ENCODE assay signal across 27 cellular contexts in the genomic region with DNA sequence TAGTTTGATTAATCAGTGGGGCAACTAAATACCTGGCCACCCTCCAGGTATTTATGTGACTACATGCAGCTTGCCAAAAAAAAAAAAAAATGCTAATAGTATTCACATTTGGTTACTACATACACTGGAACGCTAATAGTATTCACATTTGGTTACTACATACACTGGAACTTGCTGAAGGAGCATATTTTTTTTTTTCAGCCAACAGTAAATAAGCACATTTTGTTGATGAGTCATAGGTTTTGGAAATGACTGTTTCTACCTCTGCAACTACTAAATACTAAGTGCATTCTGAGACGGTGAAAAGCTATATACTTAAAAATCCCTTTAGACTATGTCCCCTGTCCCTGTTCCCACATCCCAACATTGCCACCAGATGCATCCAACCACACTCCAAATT.
A peak's percentile ranks its signal among the peaks of the same experiment; 100 is the strongest.
DNase-seq lines count a peak whose midpoint lies in the region; ATAC-seq and TF ChIP-seq lines count a peak whose summit lies in the region.
"Had no signal": no experiment of that assay in that cellular context is flagged by ENCODE, and none has a peak within 500 bp of the region (broad histone marks: within the 10 kb centered on the region; RNA-seq: fewer than 3 reads in every experiment).

No MANE protein-coding gene starts in this region.

- no peaks in the 10 kb centered on the region for H3K27me3 Mint-ChIP-seq in MCF 10A (ENCODE audit: insufficient read depth, unreplicated experiment)
- H3K27me3 Mint-ChIP-seq: activated naive CD4-positive, alpha-beta T cell treated with anti-CD3 and anti-CD28 coated beads, Interleukin-2, amount 10 ng/mL, durations not matched to agents 7 days and 5 days; activated T-cell treated with anti-CD3 and anti-CD28 coated beads, Interleukin-2, amount 50 U/mL, for 24 hours had no signal

- no peaks in the 10 kb centered on the region for H3K36me3 ChIP-seq in breast epithelium
- H3K36me3 ChIP-seq: thyroid gland had no signal

- no peak for TF ChIP-seq POLR2A in breast epithelium (IDR thresholded peaks at IDR 0.05)

- CTCF ChIA-PET in MCF 10A (lab: Yijun Ruan, JAX) = no interaction called here

- POLR2A ChIA-PET in MCF 10A (lab: Yijun Ruan, JAX) = interaction anchor here (0.7 to 0.9 kb wide), 4 partner anchors 53 to 905 kb away, joined by 3 read pairs; no protein-coding TSS in a partner anchor

- ATAC-seq in GM18861 (IDR thresholded peaks at IDR 0.05; ENCODE audit: unreplicated experiment) = no peak
- ATAC-seq: activated CD4-positive, CD25-positive, alpha-beta regulatory T cell treated with anti-CD3 and anti-CD28 coated beads, Interleukin-2, amount 50 U/mL, for 24 hours; activated CD8-positive, alpha-beta T cell treated with anti-CD3 and anti-CD28 coated beads, Interleukin-2, amount 10 ng/mL, durations not matched to agents 7 days and 5 days; GM23338; psoas muscle; SK-N-SH treated with all-trans-retinoic acid at 6 μM for 48 hours; stimulated activated naive CD8-positive, alpha-beta T cell treated with anti-CD3 and anti-CD28 coated beads, Interleukin-15, Interleukin-2, amounts not matched to agents 100 U/mL and 50 U/mL, for 24 hours had no signal

- no peak for TF ChIP-seq CTCF in MCF 10A (IDR thresholded peaks at IDR 0.05; ENCODE audit: unreplicated experiment)
- TF ChIP-seq CTCF in breast epithelium (IDR thresholded peaks at IDR 0.05) = no peak
- no peak for TF ChIP-seq CTCF in choroid plexus epithelial cell (conservative IDR thresholded peaks at IDR 0.05; ENCODE audit: low read depth, low read length)

- no peak overlapping the region for H3K4me3 ChIP-seq in breast epithelium
- H3K4me3 ChIP-seq in choroid plexus epithelial cell (ENCODE audit: low read depth, low read length) = no peak overlapping the region
- no peak overlapping the region for H3K4me3 ChIP-seq in skeletal muscle cell (ENCODE audit: low read depth, low read length)
- H3K4me3 ChIP-seq: GM23338, psoas muscle, smooth muscle cell, thyroid gland had no signal

- H3K4me3 Mint-ChIP-seq in MCF 10A (ENCODE audit: unreplicated experiment) = no peak overlapping the region
- H3K4me3 Mint-ChIP-seq: activated CD8-positive, alpha-beta T cell treated with anti-CD3 and anti-CD28 coated beads, Interleukin-2, amount 10 ng/mL, durations not matched to agents 7 days and 5 days; activated naive CD4-positive, alpha-beta T cell treated with anti-CD3 and anti-CD28 coated beads, Interleukin-2, amount 10 ng/mL, durations not matched to agents 7 days and 5 days; activated T-cell treated with anti-CD3 and anti-CD28 coated beads, Interleukin-2, amount 50 U/mL, for 24 hours; CD14-positive monocyte; endodermal cell; GM23338 had no signal

- H3K36me3 Mint-ChIP-seq in MCF 10A (ENCODE audit: insufficient read depth, unreplicated experiment) = peaks cover 4% of the 10 kb centered on the region
- H3K36me3 Mint-ChIP-seq: activated naive CD4-positive, alpha-beta T cell treated with anti-CD3 and anti-CD28 coated beads, Interleukin-2, amount 10 ng/mL, durations not matched to agents 7 days and 5 days; CD14-positive monocyte had no signal

- no peak overlapping the region for H3K27ac Mint-ChIP-seq in MCF 10A (ENCODE audit: low read depth, unreplicated experiment)
- H3K27ac Mint-ChIP-seq: activated CD8-positive, alpha-beta T cell treated with anti-CD3 and anti-CD28 coated beads, Interleukin-2, amount 10 ng/mL, durations not matched to agents 7 days and 5 days; activated naive CD4-positive, alpha-beta T cell treated with anti-CD3 and anti-CD28 coated beads, Interleukin-2, amount 10 ng/mL, durations not matched to agents 7 days and 5 days; activated T-cell treated with anti-CD3 and anti-CD28 coated beads, Interleukin-2, amount 50 U/mL, for 24 hours; CD14-positive monocyte; endodermal cell; GM23338 had no signal

- H3K27me3 ChIP-seq in breast epithelium = no peaks in the 10 kb centered on the region
- H3K27me3 ChIP-seq: thyroid gland had no signal

- H3K27ac ChIP-seq in breast epithelium = no peak overlapping the region
- H3K27ac ChIP-seq: psoas muscle, thyroid gland had no signal

- BruUV-seq in MCF 10A (replicated peaks; lab: Mats Ljungman, UMichigan) = no TSS peak

- H3K4me1 Mint-ChIP-seq in MCF 10A (ENCODE audit: insufficient read depth, unreplicated experiment) = no peaks in the 10 kb centered on the region
- H3K4me1 Mint-ChIP-seq: activated naive CD4-positive, alpha-beta T cell treated with anti-CD3 and anti-CD28 coated beads, Interleukin-2, amount 10 ng/mL, durations not matched to agents 7 days and 5 days; CD14-positive monocyte; endodermal cell; GM23338 had no signal

- intact Hi-C loops in MCF 10A (cut with micrococcal nuclease) (no loop called here), breast epithelium (cut with DNase I; ENCODE audit: low total_unique reads) (no loop called here)

- peak; percentile 54 for DNase-seq in MCF 10A (ENCODE audit: unreplicated experiment)
- no peak for DNase-seq in breast epithelium (ENCODE audit: low spot score in 2 of 2)
- peak; percentile 7 to 66 for DNase-seq in NCI-H446 (lab: John Stamatoyannopoulos, UW)
- DNase-seq in choroid plexus epithelial cell (ENCODE audit: low read depth) = peak; percentile 7
- peak; percentile 20 for DNase-seq in skeletal muscle cell (ENCODE audit: low read depth)
- DNase-seq in NAMALWA (ENCODE audit: low spot score) = no peak
- no peak for DNase-seq in mesenteric fat pad (ENCODE audit: low spot score)
- DNase-seq: activated CD8-positive, alpha-beta T cell treated with anti-CD3 and anti-CD28 coated beads, Interleukin-2, amount 10 ng/mL, durations not matched to agents 7 days and 5 days; activated naive CD4-positive, alpha-beta T cell treated with anti-CD3 and anti-CD28 coated beads, Interleukin-2, amount 10 ng/mL, durations not matched to agents 7 days and 5 days; activated T-cell treated with anti-CD3 and anti-CD28 coated beads, Interleukin-2, amount 50 U/mL, for 24 hours; anterior cingulate cortex; endodermal cell; foreskin melanocyte; GDM1; hippocampal formation; NCI-H2227 treated with DMSO at 0.1 percent for 48 hours; psoas muscle; stimulated activated CD4-positive, alpha-beta T cell treated with anti-CD3 and anti-CD28 coated beads, Interleukin-4, amount 100 ng/mL, for 1 hour; stimulated activated naive CD8-positive, alpha-beta T cell treated with anti-CD3 and anti-CD28 coated beads, Interleukin-15, Interleukin-2, amounts not matched to agents 100 U/mL and 50 U/mL, for 24 hours; T-helper 9 cell; thyroid gland had no signal

- no peaks in the 10 kb centered on the region for H3K9me3 ChIP-seq in breast epithelium
- H3K9me3 ChIP-seq: psoas muscle, thyroid gland had no signal

- H3K4me1 ChIP-seq in breast epithelium = no peaks in the 10 kb centered on the region
- H3K4me1 ChIP-seq: psoas muscle, thyroid gland had no signal

- peaks cover 7% of the 10 kb centered on the region for H3K9me3 Mint-ChIP-seq in MCF 10A (ENCODE audit: unreplicated experiment)

Comparison
In these comparisons a context has a peak if more than half of its experiments do, and no peak if none do; other contexts are left out.
1. DNase-seq: peak in MCF 10A (single experiment), NCI-H446 (2 of 2), choroid plexus epithelial cell (single experiment) and skeletal muscle cell (single experiment); none in breast epithelium (0 of 2), NAMALWA (single experiment) and mesenteric fat pad (single experiment).